In the genomic region with DNA sequence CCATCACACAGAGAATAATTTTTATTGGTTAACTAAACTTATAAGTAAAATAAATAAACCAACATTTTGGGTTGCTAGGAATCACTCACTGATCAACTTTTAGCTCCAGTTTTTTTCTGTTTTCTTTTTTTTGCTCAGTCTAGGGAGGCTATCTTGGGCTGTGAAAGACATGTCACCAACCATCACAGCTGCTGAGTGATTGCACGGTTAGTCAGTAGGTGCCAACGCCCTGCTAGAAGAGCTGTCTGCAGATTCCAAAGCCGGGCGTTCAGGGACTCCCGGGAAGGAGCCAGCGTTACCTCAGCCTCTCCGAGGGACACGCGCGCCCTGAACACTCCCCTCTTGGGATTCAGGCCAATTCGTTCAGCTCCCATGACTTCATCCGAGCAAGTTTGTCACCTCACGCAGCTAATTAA, we compare ENCODE assay signal across 8 cellular contexts. TPM values are rescaled to one million over a fixed set of nuclear protein-coding genes. Genes with fewer than 3 reads are reported as not detected.
DNase-seq lines count a peak whose midpoint lies in the region; ATAC-seq, FAIRE-seq and TF ChIP-seq lines count a peak whose summit lies in the region.

No MANE protein-coding gene starts in this region.

- peak; percentile 18 for ATAC-seq in HG02642 (IDR thresholded peaks at IDR 0.05; ENCODE audit: poor library complexity, unreplicated experiment)
- peak; percentile 87 for ATAC-seq in left ventricle myocardium superior

- no peak for FAIRE-seq in GM12891 (lab: Jason Lieb, UNC)

- peaks cover 4% of the 10 kb centered on the region for H3K9me3 Mint-ChIP-seq in activated naive CD8-positive, alpha-beta T cell treated with anti-CD3 and anti-CD28 coated beads for 36 hours

- H3K36me3 Mint-ChIP-seq in activated naive CD8-positive, alpha-beta T cell treated with anti-CD3 and anti-CD28 coated beads for 36 hours: peaks cover 43% of the 10 kb centered on the region

- DNase-seq in GM04503 (ENCODE audit: low read depth) (peak; percentile 52), NCI-H1092 treated with DMSO at 0.1 percent for 48 hours (lab: John Stamatoyannopoulos, UW) (peak; percentile 85), left ventricle myocardium superior (peak; percentile 74), pulmonary artery endothelial cell (ENCODE audit: low read depth, low spot score) (peak; percentile 44), GM12891 (ENCODE audit: insufficient read length, low spot score) (no peak)
- DNase-seq in activated naive CD8-positive, alpha-beta T cell treated with anti-CD3 and anti-CD28 coated beads for 36 hours: no peak

- H3K27ac Mint-ChIP-seq in activated naive CD8-positive, alpha-beta T cell treated with anti-CD3 and anti-CD28 coated beads for 36 hours: peak overlapping the region; percentile 100

- no peak for TF ChIP-seq POLR2A in GM12891 (IDR thresholded peaks at IDR 0.05; ENCODE audit: low read depth, low read length)

- H3K27me3 Mint-ChIP-seq in activated naive CD8-positive, alpha-beta T cell treated with anti-CD3 and anti-CD28 coated beads for 36 hours: no peaks in the 10 kb centered on the region

- H3K27ac ChIP-seq in 22Rv1: peak overlapping the region; percentile 96

- peaks cover 36% of the 10 kb centered on the region for H3K4me1 Mint-ChIP-seq in activated naive CD8-positive, alpha-beta T cell treated with anti-CD3 and anti-CD28 coated beads for 36 hours

- H3K4me3 Mint-ChIP-seq in activated naive CD8-positive, alpha-beta T cell treated with anti-CD3 and anti-CD28 coated beads for 36 hours: peak overlapping the region; percentile 96

- intact Hi-C loops in left ventricle myocardium superior (cut with micrococcal nuclease): no loop called here

- TF ChIP-seq CTCF in 22Rv1 (IDR thresholded peaks at IDR 0.05): no peak

TF ChIP-seq in GM12891, 5 proteins besides CTCF, POLR2A, EP300 and RAD21:
- TF ChIP-seq TAF1 (IDR thresholded peaks at IDR 0.05; ENCODE audit: low read depth, low read length): no peak
- TF ChIP-seq POU2F2 (IDR thresholded peaks at IDR 0.05; ENCODE audit: low read depth, low read length): no peak
- no peak for TF ChIP-seq SPI1 (IDR thresholded peaks at IDR 0.05; ENCODE audit: low read depth, low read length)
- TF ChIP-seq PAX5 (IDR thresholded peaks at IDR 0.05; ENCODE audit: insufficient read depth, low read length, severe bottlenecking): no peak
- TF ChIP-seq POLR2AphosphoS5 (IDR thresholded peaks at IDR 0.05; ENCODE audit: low read depth, low read length): no peak

RNA-seq across cellular contexts. Expression of a gene that starts 0.6 kb away (rescaled TPM):
- 10 to 100 TPM; 21.6 to 22.7 TPM for total RNA-seq in activated naive CD8-positive, alpha-beta T cell treated with anti-CD3 and anti-CD28 coated beads for 36 hours
- 22.8 TPM for total RNA-seq in left ventricle myocardium superior
- 12.5 and 17.5 TPM in 2 replicates for total RNA-seq in pulmonary artery endothelial cell
- 7.3 TPM for polyA plus RNA-seq in GM12891 (2012; ENCODE audit: low read depth, missing spikeins)

RNA-seq across cellular contexts. Expression of a gene that starts 26.2 kb away (rescaled TPM):
- 1 to 10 TPM; 3.5 TPM for total RNA-seq in activated naive CD8-positive, alpha-beta T cell treated with anti-CD3 and anti-CD28 coated beads for 36 hours
- total RNA-seq in left ventricle myocardium superior: 160 TPM
- 25.8 and 33.4 TPM in 2 replicates for total RNA-seq in pulmonary artery endothelial cell
- 0.13 TPM for polyA plus RNA-seq in GM12891 (2012; ENCODE audit: low read depth, missing spikeins)

Comparison
In these comparisons a context has a peak if more than half of its experiments do, and no peak if none do; other contexts are left out.
1. DNase-seq: peak in GM04503 (single experiment), NCI-H1092 treated with DMSO at 0.1 percent for 48 hours (single experiment), left ventricle myocardium superior (single experiment) and pulmonary artery endothelial cell (single experiment); none in activated naive CD8-positive, alpha-beta T cell treated with anti-CD3 and anti-CD28 coated beads for 36 hours (single experiment) and GM12891 (single experiment).